Comparison of ENCODE assay signal across 1 cellular context in genomic region chr2:177187631-177188312, GRCh38.
TF ChIP-seq lines count a peak whose summit lies in the region.

No MANE protein-coding gene starts in this region.

TF ChIP-seq in HEK293, 187 proteins besides CTCF, POLR2A, EP300 and RAD21 (continued from another document):
- TF ChIP-seq ZSCAN5A (tag by site-specific recombination; IDR thresholded peaks at IDR 0.05) (no peak), ZNF530 (tag by site-specific recombination; IDR thresholded peaks at IDR 0.05; ENCODE audit: low read depth) (no peak), ZNF174 (tag by site-specific recombination; IDR thresholded peaks at IDR 0.05) (no peak), HIC1 (tag by site-specific recombination; IDR thresholded peaks at IDR 0.05) (no peak), PBX3 (CRISPR knock-in tag; IDR thresholded peaks at IDR 0.05) (no peak), KLF10 (tag by site-specific recombination; IDR thresholded peaks at IDR 0.05) (no peak), ZNF433 (tag by site-specific recombination; IDR thresholded peaks at IDR 0.05; ENCODE audit: low read depth) (no peak), ZNF518A (tag by site-specific recombination; conservative IDR thresholded peaks at IDR 0.05; ENCODE audit: low read depth) (peak; percentile 43), ZNF423 (tag by site-specific recombination; IDR thresholded peaks at IDR 0.05) (no peak), ZNF175 (tag by site-specific recombination; IDR thresholded peaks at IDR 0.05) (no peak), ZNF354C (tag by site-specific recombination; IDR thresholded peaks at IDR 0.05; ENCODE audit: borderline replicate concordance, low read depth) (no peak), ZIC2 (tag by site-specific recombination; IDR thresholded peaks at IDR 0.05) (no peak), KLF9 (tag by site-specific recombination; IDR thresholded peaks at IDR 0.05; ENCODE audit: low read depth) (no peak), SP2 (tag by site-specific recombination; IDR thresholded peaks at IDR 0.05) (no peak), ZNF221 (tag by site-specific recombination; IDR thresholded peaks at IDR 0.05; ENCODE audit: borderline replicate concordance) (no peak), KLF1 (tag by site-specific recombination; IDR thresholded peaks at IDR 0.05) (0 out of 2 replicates have a peak, but pooled peaks have one; percentile 16), ZNF169 (tag by site-specific recombination; IDR thresholded peaks at IDR 0.05) (no peak), ZNF202 (tag by site-specific recombination; IDR thresholded peaks at IDR 0.05; ENCODE audit: borderline replicate concordance) (no peak), ZNF558 (tag by site-specific recombination; IDR thresholded peaks at IDR 0.05) (no peak), SCRT2 (tag by site-specific recombination; IDR thresholded peaks at IDR 0.05) (no peak), ZFP41 (tag by site-specific recombination; IDR thresholded peaks at IDR 0.05; ENCODE audit: borderline replicate concordance) (no peak), IKZF3 (tag by site-specific recombination; IDR thresholded peaks at IDR 0.05) (peak; percentile 76)
